ENCODE assay signal across 8 cellular contexts in genomic region chr7:103280803-103281155, GRCh38. TPM values are rescaled to one million over a fixed set of nuclear protein-coding genes. Genes with fewer than 3 reads are reported as not detected.
DNase-seq lines count a peak whose midpoint lies in the region; ATAC-seq, FAIRE-seq and TF ChIP-seq lines count a peak whose summit lies in the region.
"Not testable (repeated sequence)": the region's sequence is repeated elsewhere in the genome, so short reads cannot be mapped to it uniquely, and the experiment has no call there.

No MANE protein-coding gene starts in this region.

- not testable (repeated sequence) for H4K20me1 ChIP-seq in DND-41 (ENCODE audit: insufficient read depth, low read length); H9 (ENCODE audit: control insufficient read depth, insufficient read depth, insufficient read length); Loucy (ENCODE audit: insufficient read depth, low read length, poor library complexity, severe bottlenecking); neural progenitor cell (ENCODE audit: low read depth)

- H4K91ac ChIP-seq in H9 (ENCODE audit: insufficient read length, low read depth, low read length): not testable (repeated sequence)

- no CpG with 5 or more reads among the region's 25 CpGs for WGBS in H9 (ENCODE audit: extremely low coverage, insufficient read length, low lambda C conversion rate)

- TF ChIP-seq CTCF in DND-41 (IDR thresholded peaks at IDR 0.05; ENCODE audit: borderline replicate concordance, extremely low read depth, low read length, poor library complexity, severe bottlenecking); H9 (conservative IDR thresholded peaks at IDR 0.05); Loucy (conservative IDR thresholded peaks at IDR 0.05; ENCODE audit: low read length); bronchial epithelial cell (IDR thresholded peaks at IDR 0.05; ENCODE audit: insufficient read depth, low read length, severe bottlenecking); neural progenitor cell (IDR thresholded peaks at IDR 0.05): not testable (repeated sequence)

- not testable (repeated sequence) for H3K56ac ChIP-seq in H9 (ENCODE audit: insufficient read length, low read depth, low read length)

- not testable (repeated sequence) for H2BK120ac ChIP-seq in H9 (ENCODE audit: low read depth, low read length, poor library complexity, severe bottlenecking)

- H3K79me1 ChIP-seq in H9 (ENCODE audit: insufficient read depth, low read depth, low read length, poor library complexity, severe bottlenecking): not testable (repeated sequence)

- not testable (repeated sequence) for DNase-seq in DND-41; bronchial epithelial cell (ENCODE audit: low read depth)
- DNase-seq in H9 (peak; percentile 36), left ventricle myocardium superior (peak; percentile 40), neural progenitor cell (ENCODE audit: low spot score) (peak; percentile 14)
- DNase-seq in activated CD4-positive, alpha-beta T cell treated with anti-CD3 and anti-CD28 coated beads for 36 hours: peak; percentile 25

- H3K27me3 ChIP-seq in DND-41 (ENCODE audit: insufficient read depth, low read length, poor library complexity); H9 (ENCODE audit: insufficient read depth, low read length); Loucy (ENCODE audit: insufficient read depth, low read length, poor library complexity, severe bottlenecking); bronchial epithelial cell (ENCODE audit: control insufficient read depth, insufficient read depth, low read length); stomach smooth muscle (ENCODE audit: control insufficient read depth in 1 of 2, insufficient read depth in 2 of 2, low read length in 2 of 2): not testable (repeated sequence)
- H3K27me3 ChIP-seq in neural progenitor cell: peaks cover 49% of the 10 kb centered on the region

- not testable (repeated sequence) for H3K14ac ChIP-seq in H9 (ENCODE audit: insufficient read depth, low read length)

- not testable (repeated sequence) for FAIRE-seq in bronchial epithelial cell (lab: Jason Lieb, UNC)

- H3K36me3 Mint-ChIP-seq in H9 (ENCODE audit: insufficient read depth in 1 of 3, low read depth in 3 of 3); activated CD4-positive, alpha-beta T cell treated with anti-CD3 and anti-CD28 coated beads for 36 hours (ENCODE audit: low read depth); neural progenitor cell: not testable (repeated sequence)

- not testable (repeated sequence) for H3K9me3 ChIP-seq in DND-41 (ENCODE audit: insufficient read depth, low read length, severe bottlenecking); H9 (ENCODE audit: control insufficient read depth, low read depth, low read length); Loucy (ENCODE audit: insufficient read depth, low read depth, low read length); neural progenitor cell (ENCODE audit: low read depth); stomach smooth muscle (ENCODE audit: control insufficient read depth in 2 of 2, low read length in 2 of 2)

- not testable (repeated sequence) for H2BK12ac ChIP-seq in H9 (ENCODE audit: insufficient read length, low read depth, low read length)

- not testable (repeated sequence) for H3K9me3 Mint-ChIP-seq in H9; activated CD4-positive, alpha-beta T cell treated with anti-CD3 and anti-CD28 coated beads for 36 hours (ENCODE audit: low read depth); neural progenitor cell

- not testable (repeated sequence) for H3K23me2 ChIP-seq in H9 (ENCODE audit: insufficient read length, low read depth, low read length, poor library complexity, severe bottlenecking)

- intact Hi-C loops in activated CD4-positive, alpha-beta T cell treated with anti-CD3 and anti-CD28 coated beads for 36 hours (cut with DNase I, micrococcal nuclease): loop anchor here (1.0 to 2.0 kb wide), 6 partner anchors 17 to 532 kb away; partner anchors contain the start of genes PMPCB (in 2 of the 2), ARMC10 (in 1 of the 2), DNAJC2 (in 1 of the 2) and FAM185A (in 1 of the 2)
- intact Hi-C loops in left ventricle myocardium superior (cut with micrococcal nuclease): not testable (repeated sequence)

- not testable (repeated sequence) for H3K9me2 ChIP-seq in Loucy (replicated peaks; ENCODE audit: low read depth, low read length)

- H3K18ac ChIP-seq in H9 (ENCODE audit: insufficient read length, low read depth, low read length): not testable (repeated sequence)

- not testable (repeated sequence) for H2BK5ac ChIP-seq in H9 (ENCODE audit: insufficient read length, low read length)

- H2AFZ ChIP-seq in DND-41 (ENCODE audit: low read depth, low read length) (peak overlapping the region; percentile 90), Loucy (ENCODE audit: low read length) (peak overlapping the region; percentile 96), neural progenitor cell (replicated peaks) (peak overlapping the region; percentile 100)
- not testable (repeated sequence) for H2AFZ ChIP-seq in H9 (ENCODE audit: low read length)

- not testable (repeated sequence) for H3K23ac ChIP-seq in H9 (ENCODE audit: insufficient read length, low read depth, low read length)

- not testable (repeated sequence) for H3K27ac Mint-ChIP-seq in H9
- H3K27ac Mint-ChIP-seq in activated CD4-positive, alpha-beta T cell treated with anti-CD3 and anti-CD28 coated beads for 36 hours: peak overlapping the region; percentile 98
- peak overlapping the region; percentile 50 for H3K27ac Mint-ChIP-seq in neural progenitor cell

- H3K4me1 Mint-ChIP-seq in H9 (peaks cover 11 to 15% of the 10 kb centered on the region in 2 experiments), neural progenitor cell (peaks cover 16% of the 10 kb centered on the region)
- peaks cover 18% of the 10 kb centered on the region for H3K4me1 Mint-ChIP-seq in activated CD4-positive, alpha-beta T cell treated with anti-CD3 and anti-CD28 coated beads for 36 hours

- not testable (repeated sequence) for ATAC-seq in DND-41 (ENCODE audit: insufficient read depth, low read depth); activated CD4-positive, alpha-beta T cell treated with anti-CD3 and anti-CD28 coated beads for 36 hours
- ATAC-seq in left ventricle myocardium superior: peak; percentile 42

- peak overlapping the region; percentile 75 to 94 for H3K4me3 Mint-ChIP-seq in H9
- H3K4me3 Mint-ChIP-seq in activated CD4-positive, alpha-beta T cell treated with anti-CD3 and anti-CD28 coated beads for 36 hours: peak overlapping the region; percentile 92
- peak overlapping the region; percentile 88 for H3K4me3 Mint-ChIP-seq in neural progenitor cell

- H3K4me2 ChIP-seq in DND-41 (ENCODE audit: insufficient read depth, low read length) (peak overlapping the region; percentile 77), H9 (ENCODE audit: insufficient read depth, insufficient read length, low read length) (peak overlapping the region; percentile 47), Loucy (ENCODE audit: low read depth, low read length, poor library complexity, severe bottlenecking) (peak overlapping the region; percentile 91), neural progenitor cell (peak overlapping the region; percentile 99)

- H3T11ph ChIP-seq in H9 (ENCODE audit: low read length): not testable (repeated sequence)

- CTCF ChIA-PET in activated CD4-positive, alpha-beta T cell treated with anti-CD3 and anti-CD28 coated beads for 36 hours (lab: Charles Lee): interaction anchor here (0.6 to 1.0 kb wide), 4 partner anchors 18 to 523 kb away, joined by 3 to 7 read pairs (median 4); no protein-coding TSS in a partner anchor

- peaks cover 23% of the 10 kb centered on the region for H3K4me1 ChIP-seq in DND-41 (ENCODE audit: insufficient read depth, low read length)
- H3K4me1 ChIP-seq in H9 (ENCODE audit: insufficient read depth, low read length); Loucy (ENCODE audit: insufficient read depth, low read length, poor library complexity, severe bottlenecking); neural progenitor cell; stomach smooth muscle (ENCODE audit: control insufficient read depth, insufficient read depth, low read length): not testable (repeated sequence)

- not testable (repeated sequence) for H2AK5ac ChIP-seq in H9 (ENCODE audit: insufficient read length, low read length)

- not testable (repeated sequence) for H3F3A ChIP-seq in Loucy (ENCODE audit: low read depth); neural progenitor cell (ENCODE audit: low read depth)

- not testable (repeated sequence) for H2BK20ac ChIP-seq in H9 (ENCODE audit: low read depth, low read length, poor library complexity, severe bottlenecking)

- not testable (repeated sequence) for H3K36me3 ChIP-seq in DND-41 (ENCODE audit: insufficient read depth, low read length); Loucy (ENCODE audit: insufficient read depth, low read length); bronchial epithelial cell (ENCODE audit: control insufficient read depth, insufficient read depth, low read length); neural progenitor cell; stomach smooth muscle (ENCODE audit: control insufficient read depth in 2 of 2, insufficient read depth in 2 of 2, low read length in 2 of 2)

- peak overlapping the region; percentile 93 for H3K27ac ChIP-seq in DND-41 (ENCODE audit: low read length)
- not testable (repeated sequence) for H3K27ac ChIP-seq in H9 (ENCODE audit: insufficient read length, low read depth, low read length); neural progenitor cell; stomach smooth muscle (ENCODE audit: low read length)

- H3K4me3 ChIP-seq in DND-41 (ENCODE audit: low read depth in 1 of 2, low read length in 2 of 2) (peak overlapping the region; percentile 83 to 94; a peak in 3 of 4 replicates), Loucy (ENCODE audit: low read length, poor library complexity, severe bottlenecking) (peak overlapping the region; percentile 94), bronchial epithelial cell (ENCODE audit: low read depth, low read length) (peak overlapping the region; percentile 39), neural progenitor cell (peak overlapping the region; percentile 76), stomach smooth muscle (ENCODE audit: low read length in 2 of 2) (peak overlapping the region; percentile 73 to 74)

- not testable (repeated sequence) for H3K4ac ChIP-seq in H9 (ENCODE audit: low read depth, low read length)

- H4K8ac ChIP-seq in H9 (replicated peaks; ENCODE audit: insufficient read length, low read depth, low read length): not testable (repeated sequence)

- peaks cover 22% of the 10 kb centered on the region for H3K79me2 ChIP-seq in DND-41 (ENCODE audit: insufficient read depth, low read length)
- H3K79me2 ChIP-seq in H9 (ENCODE audit: insufficient read depth, low read length); neural progenitor cell (ENCODE audit: low read depth): not testable (repeated sequence)
- H3K79me2 ChIP-seq in Loucy (ENCODE audit: insufficient read depth, low read length): peaks cover 30% of the 10 kb centered on the region

- H3K9ac ChIP-seq in DND-41 (ENCODE audit: low read depth, low read length) (peak overlapping the region; percentile 90), Loucy (ENCODE audit: low read depth, low read length, poor library complexity, severe bottlenecking) (peak overlapping the region; percentile 91), stomach smooth muscle (ENCODE audit: low read length in 2 of 2) (peak overlapping the region in 1 of 2 donors; percentile 42)
- H3K9ac ChIP-seq in H9 (ENCODE audit: extremely low read depth, insufficient read length, low read length); neural progenitor cell: not testable (repeated sequence)

- H2BK15ac ChIP-seq in H9 (ENCODE audit: low read depth, low read length): not testable (repeated sequence)

- POLR2A ChIA-PET in activated CD4-positive, alpha-beta T cell treated with anti-CD3 and anti-CD28 coated beads for 36 hours (lab: Charles Lee): not testable (repeated sequence)

- H3K27me3 Mint-ChIP-seq in H9 (ENCODE audit: low read depth): peaks cover 51% of the 10 kb centered on the region
- H3K27me3 Mint-ChIP-seq in activated CD4-positive, alpha-beta T cell treated with anti-CD3 and anti-CD28 coated beads for 36 hours; neural progenitor cell (ENCODE audit: insufficient read depth, low read depth): not testable (repeated sequence)

- not testable (repeated sequence) for H4K5ac ChIP-seq in H9 (ENCODE audit: insufficient read length, low read depth, low read length)

RNA-seq across cellular contexts. Expression of gene PMPCB, which starts 16.5 kb away (rescaled TPM):
- 84.9 and 90.6 TPM in 2 replicates for total RNA-seq in H9 (2021)
- total RNA-seq in activated CD4-positive, alpha-beta T cell treated with anti-CD3 and anti-CD28 coated beads for 36 hours: 10 to 100 TPM; 70.7 to 86.9 TPM
- total RNA-seq in bronchial epithelial cell: 31.2 and 48.7 TPM in 2 replicates
- total RNA-seq in left ventricle myocardium superior: 79.3 TPM
- total RNA-seq in neural progenitor cell (ENCODE audit: low replicate concordance): 103 and 164 TPM in 2 replicates

Comparison
In these comparisons a context has a peak if more than half of its experiments do, and no peak if none do; other contexts are left out.
1. H3K4me2 ChIP-seq: peak in every context shown above with its lines; median percentile 99 in neural progenitor cell; 91 in Loucy; 77 in DND-41; 47 in H9.
2. H3K4me3 ChIP-seq: peak in every context shown above with its lines; median percentile 94 in Loucy; 88 in DND-41; 76 in neural progenitor cell; 74 in stomach smooth muscle; 39 in bronchial epithelial cell.